Comparison of ENCODE assay signal across 20 cellular contexts in genomic region chr1:33370286-33370685, GRCh38. TPM values are rescaled to one million over a fixed set of nuclear protein-coding genes. Genes with fewer than 3 reads are reported as not detected.
DNase-seq lines count a peak whose midpoint lies in the region; ATAC-seq and TF ChIP-seq lines count a peak whose summit lies in the region.
"Had no signal": no experiment of that assay in that cellular context is flagged by ENCODE, and none has a peak within 500 bp of the region (broad histone marks: within the 10 kb centered on the region; RNA-seq: fewer than 3 reads in every experiment).

No MANE protein-coding gene starts in this region.

- peaks cover 32% of the 10 kb centered on the region for H3K36me3 Mint-ChIP-seq in brain
- H3K36me3 Mint-ChIP-seq: activated naive CD8-positive, alpha-beta T cell had no signal

- ATAC-seq in mucosa of descending colon (no peak), GM19463 (IDR thresholded peaks at IDR 0.05; ENCODE audit: unreplicated experiment) (no peak)
- ATAC-seq: activated T-cell treated with anti-CD3 and anti-CD28 coated beads, Interleukin-2, amount 50 U/mL, for 4 hours had no signal

- no peaks in the 10 kb centered on the region for H3K9me3 Mint-ChIP-seq in brain
- H3K9me3 Mint-ChIP-seq: activated T-cell treated with anti-CD3 and anti-CD28 coated beads, Interleukin-2, amount 50 U/mL, for 4 hours; central memory CD8-positive, alpha-beta T cell; endodermal cell had no signal

- H3K4me1 ChIP-seq in cardiac muscle cell (ENCODE audit: low read depth) (peaks cover 18% of the 10 kb centered on the region), mucosa of descending colon (ENCODE audit: low read depth) (no peaks in the 10 kb centered on the region)

- intact Hi-C loops in mucosa of descending colon (cut with DNase I, micrococcal nuclease) = loop anchor here in 1 of 2 donors (10.0 kb wide), 1 partner anchor 95 kb away; no protein-coding TSS in a partner anchor

- no peak overlapping the region for H3K4me3 Mint-ChIP-seq in brain
- H3K4me3 Mint-ChIP-seq: activated naive CD8-positive, alpha-beta T cell; activated T-cell treated with anti-CD3 and anti-CD28 coated beads, Interleukin-2, amount 50 U/mL, for 4 hours; central memory CD8-positive, alpha-beta T cell; endodermal cell had no signal

- in situ Hi-C loops in KBM-7 (cut with MboI; ENCODE audit: low pct_unique_long_range_greater_than_20kb, low sequenced_read_pairs) = no loop called here

- peaks cover 33% of the 10 kb centered on the region for H3K4me1 Mint-ChIP-seq in brain

- no peaks in the 10 kb centered on the region for H3K27me3 ChIP-seq in cardiac muscle cell

- peak overlapping the region in 4 of 5 experiments; percentile 14 to 67 (median 34) for H3K27ac Mint-ChIP-seq in brain
- H3K27ac Mint-ChIP-seq: activated naive CD8-positive, alpha-beta T cell; endodermal cell had no signal

- H3K36me3 ChIP-seq in cardiac muscle cell (no peaks in the 10 kb centered on the region), mucosa of descending colon (ENCODE audit: low read depth) (no peaks in the 10 kb centered on the region)

- H3K27ac ChIP-seq in cardiac muscle cell = no peak overlapping the region
- H3K27ac ChIP-seq: SK-N-MC had no signal

- no peaks in the 10 kb centered on the region for H3K27me3 Mint-ChIP-seq in brain
- H3K27me3 Mint-ChIP-seq: activated naive CD8-positive, alpha-beta T cell had no signal

- H3K9me3 ChIP-seq in cardiac muscle cell (ENCODE audit: low read depth) (no peaks in the 10 kb centered on the region), mucosa of descending colon (no peaks in the 10 kb centered on the region)

- DNase-seq in AG08395 (ENCODE audit: low spot score) (peak; percentile 77), LHCN-M2 (ENCODE audit: low read depth) (peak; percentile 55), cardiac muscle cell (ENCODE audit: low read depth in 1 of 2, low spot score in 1 of 2) (peak in 1 of 2 donors; percentile 69), mucosa of descending colon (no peak), KBM-7 (no peak)
- DNase-seq in stimulated activated CD4-positive, alpha-beta T cell treated with anti-CD3 and anti-CD28 coated beads, Interleukin-4, amount 100 ng/mL, for 24 hours = no peak
- DNase-seq: activated T-cell treated with anti-CD3 and anti-CD28 coated beads, Interleukin-2, amount 50 U/mL, for 4 hours; endodermal cell; GDM1; NCI-H187 treated with DMSO at 0.1 percent for 48 hours; NCI-H526 treated with DMSO at 0.1 percent for 48 hours had no signal

- no peak for TF ChIP-seq CTCF in brain (conservative IDR thresholded peaks at IDR 0.05)
- TF ChIP-seq CTCF in cardiac muscle cell (IDR thresholded peaks at IDR 0.05; ENCODE audit: low read depth, low read length) = peak; percentile 2
- TF ChIP-seq CTCF in mucosa of descending colon (IDR thresholded peaks at IDR 0.05) = no peak

- H3K4me3 ChIP-seq in cardiac muscle cell (no peak overlapping the region), mucosa of descending colon (no peak overlapping the region)
- H3K4me3 ChIP-seq: SK-N-MC had no signal

RNA-seq across cellular contexts. Expression of gene A3GALT2, which starts 49.4 kb away (rescaled TPM):
- 0.51 TPM in 1 of 2 replicates, not detected in the other for total RNA-seq in LHCN-M2 (2014; rRNA removed)
- polyA plus RNA-seq in LHCN-M2 (2012) = not detected
- not detected for polyA plus RNA-seq in brain (ENCODE audit: insufficient read depth, low read depth, low replicate concordance)
- total RNA-seq in cardiac muscle cell = not detected in 2 replicates
- 0.57 TPM in 1 of 2 replicates, not detected in the other for polyA plus RNA-seq in cardiac muscle cell
- total RNA-seq in mucosa of descending colon = not detected
- total RNA-seq: endodermal cell, H4, OCI-LY7, renal cortical epithelial cell had no signal
- polyA plus RNA-seq: keratinocyte had no signal

Comparison
In these comparisons a context has a peak if more than half of its experiments do, and no peak if none do; other contexts are left out.
1. DNase-seq: peak in AG08395 (single experiment) and LHCN-M2 (single experiment); none in mucosa of descending colon (0 of 3), KBM-7 (single experiment) and stimulated activated CD4-positive, alpha-beta T cell treated with anti-CD3 and anti-CD28 coated beads, Interleukin-4, amount 100 ng/mL, for 24 hours (single experiment).